In the genomic region with DNA sequence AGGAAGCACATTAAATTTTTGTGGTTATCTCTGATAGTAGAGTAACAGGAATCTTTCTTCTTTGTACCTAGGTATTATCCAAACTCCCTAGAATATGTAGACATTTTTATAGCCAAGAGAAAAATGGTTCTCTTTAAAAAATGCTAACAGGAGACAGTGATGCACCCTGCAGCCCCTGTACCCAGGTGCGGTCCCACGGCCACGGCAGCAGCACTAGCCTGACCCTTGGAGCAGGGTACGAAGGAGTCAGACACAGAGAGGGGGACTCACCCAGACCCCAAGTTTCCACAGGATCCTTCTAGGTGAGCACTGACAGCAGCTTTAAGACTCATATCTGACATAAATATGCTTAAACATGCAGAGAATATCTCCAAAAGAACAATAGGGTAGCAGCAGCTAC, we compare ENCODE assay signal across 24 cellular contexts.
"Had no signal": no experiment of that assay in that cellular context is flagged by ENCODE, and none has a peak within 500 bp of the region (broad histone marks: within the 10 kb centered on the region; RNA-seq: fewer than 3 reads in every experiment).

No MANE protein-coding gene starts in this region.

- H3K4me1 Mint-ChIP-seq: nephron progenitor cell had no signal

- H3K4me3 ChIP-seq: esophagus muscularis mucosa, gastroesophageal sphincter, heart left ventricle, hepatocyte, psoas muscle, sigmoid colon, stomach, thyroid gland, vagina had no signal

- H3K27me3 ChIP-seq: esophagus muscularis mucosa, foreskin keratinocyte, gastroesophageal sphincter, heart left ventricle, hepatocyte, sigmoid colon, stomach, thyroid gland, vagina had no signal

- DNase-seq: effector memory CD4-positive, alpha-beta T cell; foreskin keratinocyte; heart left ventricle; kidney; naive thymus-derived CD8-positive, alpha-beta T cell; nephron progenitor cell; posterior cingulate gyrus; psoas muscle; right cardiac atrium; sigmoid colon; stimulated activated CD4-positive, alpha-beta T cell treated with anti-CD3 and anti-CD28 coated beads, Interleukin-2, amount 100 ng/mL, for 24 hours; stimulated activated CD4-positive, alpha-beta T cell treated with anti-CD3 and anti-CD28 coated beads, Interleukin-4, amount 100 ng/mL, for 24 hours; stimulated activated naive CD4-positive, alpha-beta T cell treated with Interleukin-2 at 50 U/mL for 16 hours; stomach; thyroid gland; trophoblast cell had no signal

- FAIRE-seq: endothelial cell of umbilical vein, kidney had no signal

- H3K4me3 Mint-ChIP-seq: dendritic cell treated with granulocyte-macrophage colony-stimulating factor and Interleukin-4, amounts not matched to agents 40 ng/mL and 50 ng/mL, for 4 days; naive thymus-derived CD8-positive, alpha-beta T cell; nephron progenitor cell; stimulated activated effector memory CD8-positive, alpha-beta T cell treated with anti-CD3 and anti-CD28 coated beads, Interleukin-12 subunit alpha, Interleukin-12 subunit beta, amount 100 ng/mL, for 72 hours had no signal

- H3K4me2 ChIP-seq: hepatocyte had no signal

- H3K27ac ChIP-seq: esophagus muscularis mucosa, foreskin keratinocyte, gastroesophageal sphincter, hepatocyte, sigmoid colon, stomach, thyroid gland, vagina had no signal

- H3K27ac Mint-ChIP-seq: dendritic cell treated with granulocyte-macrophage colony-stimulating factor and Interleukin-4, amounts not matched to agents 40 ng/mL and 50 ng/mL, for 4 days; nephron progenitor cell had no signal

- H3K4me1 ChIP-seq: vagina had no signal

- H3K27me3 Mint-ChIP-seq: dendritic cell treated with granulocyte-macrophage colony-stimulating factor and Interleukin-4, amounts not matched to agents 40 ng/mL and 50 ng/mL, for 4 days; naive thymus-derived CD8-positive, alpha-beta T cell had no signal

- H3K9me3 ChIP-seq: esophagus muscularis mucosa, gastroesophageal sphincter, heart left ventricle, psoas muscle, sigmoid colon, stomach, thyroid gland, vagina had no signal

- H3K9me3 Mint-ChIP-seq: dendritic cell treated with granulocyte-macrophage colony-stimulating factor and Interleukin-4, amounts not matched to agents 40 ng/mL and 50 ng/mL, for 4 days; naive thymus-derived CD8-positive, alpha-beta T cell; nephron progenitor cell; stimulated activated effector memory CD8-positive, alpha-beta T cell treated with anti-CD3 and anti-CD28 coated beads, Interleukin-12 subunit alpha, Interleukin-12 subunit beta, amount 100 ng/mL, for 72 hours had no signal

- H2AFZ ChIP-seq: hepatocyte had no signal

- ATAC-seq: foreskin keratinocyte; gastroesophageal sphincter; left lobe of liver; naive thymus-derived CD8-positive, alpha-beta T cell; right cardiac atrium; stimulated activated effector memory CD8-positive, alpha-beta T cell treated with anti-CD3 and anti-CD28 coated beads, Interleukin-12 subunit alpha, Interleukin-12 subunit beta, amount 100 ng/mL, for 72 hours had no signal
